8 cellular contexts compared by ENCODE assay signal in genomic region chr1:212062832-212063438, GRCh38. TPM values are rescaled to one million over a fixed set of nuclear protein-coding genes. Genes with fewer than 3 reads are reported as not detected.
A peak's percentile ranks its signal among the peaks of the same experiment; 100 is the strongest.
DNase-seq lines count a peak whose midpoint lies in the region; ATAC-seq, FAIRE-seq and TF ChIP-seq lines count a peak whose summit lies in the region.

No MANE protein-coding gene starts in this region.

- POLR2A ChIA-PET in Panc1 (lab: Charles Lee) (no interaction called here), H1 (lab: Charles Lee; ENCODE audit: partially characterized antibody) (no interaction called here)

- H3K4me1 ChIP-seq in Panc1 (ENCODE audit: control insufficient read depth, insufficient read depth, low read length) (no peaks in the 10 kb centered on the region), H1 (replicated peaks in 1 of 4; ENCODE audit: control insufficient read depth in 3 of 4, insufficient read depth in 4 of 4, low read length in 3 of 4) (no peaks in the 10 kb centered on the region), mucosa of descending colon (ENCODE audit: low read depth) (no peaks in the 10 kb centered on the region)

- H2BK15ac ChIP-seq in H1 (ENCODE audit: low read length), result no peak overlapping the region

- no peak overlapping the region for H2AK5ac ChIP-seq in H1 (ENCODE audit: low read depth, low read length)

- no peak for FAIRE-seq in H1 (lab: Jason Lieb, UNC)

- no peak overlapping the region for H4K5ac ChIP-seq in H1 (ENCODE audit: insufficient read length, low read depth, low read length)

- H3K4ac ChIP-seq in H1 (replicated peaks; ENCODE audit: insufficient read length, low read depth, low read length), result no peak overlapping the region

- DNase-seq in COLO829 (ENCODE audit: low spot score) (peak; percentile 45), HL-60 (ENCODE audit: low read depth in 1 of 2, low spot score in 1 of 2) (no peak), Panc1 (ENCODE audit: low read depth, low spot score) (no peak), H1 (ENCODE audit: low read depth in 1 of 2, low spot score in 2 of 2) (no peak), mucosa of descending colon (no peak)

- no peak overlapping the region for H3K4me2 ChIP-seq in H1 (ENCODE audit: insufficient read depth in 1 of 2, low read depth in 2 of 2, low read length in 2 of 2)

- no peak overlapping the region for H3K4me3 ChIP-seq in HL-60 (replicated peaks; ENCODE audit: insufficient read depth, low read length)
- H3K4me3 ChIP-seq in Panc1 (ENCODE audit: low read depth in 2 of 2, low read length in 2 of 2), result no peak overlapping the region
- H3K4me3 ChIP-seq in H1 (ENCODE audit: extremely low read depth in 1 of 4, insufficient read depth in 2 of 4, low read depth in 3 of 4, low read length in 4 of 4), result no peak overlapping the region
- no peak overlapping the region for H3K4me3 ChIP-seq in mucosa of descending colon

- no peak overlapping the region for H3K18ac ChIP-seq in H1 (ENCODE audit: extremely low read depth, low read length)

- intact Hi-C loops in Panc1 (cut with micrococcal nuclease; ENCODE audit: unreplicated experiment), result loop anchor here (2.0 to 5.0 kb wide), 2 partner anchors 306 to 394 kb away; no protein-coding TSS in a partner anchor
- intact Hi-C loops in mucosa of descending colon (cut with DNase I, micrococcal nuclease), result loop anchor here (10.0 kb wide), 3 partner anchors 252 to 392 kb away; no protein-coding TSS in a partner anchor

- no peak overlapping the region for H3K56ac ChIP-seq in H1 (replicated peaks; ENCODE audit: insufficient read length, low read depth, low read length)

- H2BK12ac ChIP-seq in H1 (ENCODE audit: low read depth, low read length), result no peak overlapping the region

- H3K36me3 ChIP-seq in Panc1 (ENCODE audit: control insufficient read depth, insufficient read depth, low read length) (peaks cover 18% of the 10 kb centered on the region; the same call in 1 of the 2 replicates), H1 (ENCODE audit: control insufficient read depth in 2 of 4, insufficient read depth in 4 of 4, low read length in 3 of 4) (peaks cover 4 to 40% (median 24%) of the 10 kb centered on the region in 4 experiments), mucosa of descending colon (ENCODE audit: low read depth) (no peaks in the 10 kb centered on the region)

- CTCF ChIA-PET in Panc1 (lab: Charles Lee) (interaction anchor here (0.6 to 1.5 kb wide), 3 partner anchors 313 to 393 kb away, joined by 3 to 6 read pairs (median 3); no protein-coding TSS in a partner anchor), H1 (lab: Charles Lee; ENCODE audit: partially characterized antibody) (interaction anchor here (0.6 to 3.7 kb wide), 40 partner anchors 8 to 426 kb away, joined by 3 to 33 read pairs (median 3); partner anchors contain the start of genes DTL and INTS7)

- H2BK120ac ChIP-seq in H1 (replicated peaks; ENCODE audit: low read depth, low read length), result no peak overlapping the region

- H3K79me1 ChIP-seq in H1 (ENCODE audit: low read depth, low read length), result no peaks in the 10 kb centered on the region

- no peak overlapping the region for H3K14ac ChIP-seq in H1 (ENCODE audit: insufficient read length)

- TF ChIP-seq CTCF in HL-60 (IDR thresholded peaks at IDR 0.05; ENCODE audit: insufficient read depth, low read length) (peak; percentile 18), Panc1 (IDR thresholded peaks at IDR 0.05) (peak; percentile 70; the same call in 1 of the 2 replicates), H1 (IDR thresholded peaks at IDR 0.05; ENCODE audit: control extremely low read depth in 1 of 3, insufficient read depth in 1 of 3, low read depth in 1 of 3, low read length in 3 of 3) (peak in 2 of 3 experiments; percentile 10 to 35; a peak in 2 of 4 replicates), mucosa of descending colon (IDR thresholded peaks at IDR 0.05) (peak; percentile 13)

- H3K27me3 ChIP-seq in HL-60 (ENCODE audit: insufficient read depth, poor library complexity, severe bottlenecking) (no peaks in the 10 kb centered on the region), Panc1 (ENCODE audit: control insufficient read depth, insufficient read depth, low read length) (no peaks in the 10 kb centered on the region), H1 (replicated peaks in 1 of 4; ENCODE audit: control insufficient read depth in 3 of 4, extremely low read depth in 1 of 4, insufficient read depth in 3 of 4, low read length in 3 of 4) (no peaks in the 10 kb centered on the region)

- BruUV-seq in Panc1 (replicated peaks; lab: Mats Ljungman, UMichigan), result no TSS peak

- peak; percentile 78; the same call in 1 of the 2 replicates for ATAC-seq in Panc1
- peak; percentile 59 for ATAC-seq in mucosa of descending colon
- ATAC-seq in HG02970 (IDR thresholded peaks at IDR 0.05; ENCODE audit: low FRiP score, unreplicated experiment), result no peak
- ATAC-seq in GM19035 (IDR thresholded peaks at IDR 0.05; ENCODE audit: unreplicated experiment), result no peak
- no peak for ATAC-seq in GM18519 (IDR thresholded peaks at IDR 0.05; ENCODE audit: low FRiP score, unreplicated experiment)

- no peak overlapping the region for H2BK20ac ChIP-seq in H1 (ENCODE audit: low read length)

- in situ Hi-C loops in Panc1 (cut with HindIII; ENCODE audit: low pct_unique_long_range_greater_than_20kb, low sequenced_read_pairs), result no loop called here

- H4K20me1 ChIP-seq in H1 (replicated peaks in 1 of 2; ENCODE audit: control insufficient read depth in 1 of 2, insufficient read depth in 2 of 2, low read length in 2 of 2), result peaks cover 0 to 1% of the 10 kb centered on the region in 2 experiments

- H3K23me2 ChIP-seq in H1 (ENCODE audit: low read depth, low read length), result no peaks in the 10 kb centered on the region

- H3K9ac ChIP-seq in H1 (replicated peaks in 1 of 4; ENCODE audit: extremely low read depth in 1 of 4, low read depth in 3 of 4, low read length in 3 of 4), result no peak overlapping the region

- 94% methylated on average over 5 of the region's 5 CpGs; no CpG with 5 or more reads in 1 of the 2 experiments for WGBS in H1 (ENCODE audit: extremely low coverage in 1 of 2, insufficient coverage in 1 of 2, insufficient read length in 1 of 2, insufficient replicate concordance in 2 of 2, low coverage in 1 of 2, low lambda C conversion rate in 2 of 2, missing lambda C conversion rate in 1 of 2), 2 experiments

- H3K79me2 ChIP-seq in H1 (ENCODE audit: control insufficient read depth in 1 of 2, insufficient read depth in 2 of 2, low read length in 2 of 2), result no peaks in the 10 kb centered on the region

- H2AFZ ChIP-seq in H1 (ENCODE audit: low read length), result no peak overlapping the region

- TF ChIP-seq POLR2A in H1 (IDR thresholded peaks at IDR 0.05; ENCODE audit: control extremely low read depth in 1 of 2, low read depth in 2 of 2, low read length in 2 of 2), result no peak

- no peak overlapping the region for H4K91ac ChIP-seq in H1 (replicated peaks; ENCODE audit: insufficient read length, low read length)

- no peak overlapping the region for H2BK5ac ChIP-seq in H1 (ENCODE audit: low read depth, low read length)

- no peak overlapping the region for H3K27ac ChIP-seq in HL-60 (replicated peaks)
- H3K27ac ChIP-seq in Panc1 (ENCODE audit: low read length), result no peak overlapping the region
- no peak overlapping the region for H3K27ac ChIP-seq in H1 (ENCODE audit: low read depth, low read length)

- TF ChIP-seq RAD21 in H1 (IDR thresholded peaks at IDR 0.05 in 1 of 2, conservative IDR thresholded peaks at IDR 0.05 in 1 of 2; ENCODE audit: low read depth in 2 of 2, low read length in 2 of 2), result peak; percentile 17 to 28; a peak in 3 of 4 replicates

- H3K9me3 ChIP-seq in Panc1 (ENCODE audit: control insufficient read depth, insufficient read depth, low read depth, low read length) (no peaks in the 10 kb centered on the region), H1 (ENCODE audit: insufficient read depth in 2 of 2, low read depth in 1 of 2, low read length in 1 of 2) (no peaks in the 10 kb centered on the region), mucosa of descending colon (no peaks in the 10 kb centered on the region)

- no peak for TF ChIP-seq EP300 in H1 (IDR thresholded peaks at IDR 0.05; ENCODE audit: borderline replicate concordance in 1 of 2, low read depth in 2 of 2, low read length in 2 of 2)

- no peak overlapping the region for H4K8ac ChIP-seq in H1 (ENCODE audit: extremely low read depth, insufficient read depth, low read length)

- no peak overlapping the region for H3K23ac ChIP-seq in H1 (ENCODE audit: insufficient read length)

TF ChIP-seq in H1, 55 proteins besides CTCF, POLR2A, EP300 and RAD21:
- no peak for TF ChIP-seq SUZ12 (IDR thresholded peaks at IDR 0.05; ENCODE audit: low read length)
- TF ChIP-seq MAX (IDR thresholded peaks at IDR 0.05), result no peak
- 0 out of 4 replicates have a peak, but pooled peaks of 1 of the 2 experiments have one; percentile 44 for TF ChIP-seq HDAC2 (IDR thresholded peaks at IDR 0.05; ENCODE audit: borderline replicate concordance in 1 of 2, low read depth in 2 of 2, low read length in 2 of 2)

RNA-seq across cellular contexts. Expression of gene DTL, which starts 27.4 kb away (rescaled TPM):
- total RNA-seq in Panc1 (2021; ENCODE audit: unreplicated experiment), result 26.7 TPM
- polyA plus RNA-seq in Panc1 (2012; ENCODE audit: insufficient read length), result 7.8 TPM
- total RNA-seq in H1 (2021; fragmentation: NEBNext Ultra II Directional; extraction: Animal tissue kit (Norgen Biotek cat#: 25700)), result 46.9 and 48.7 TPM in 2 replicates
- polyA plus RNA-seq in H1 (2011; rRNA removed), result 31.0 and 36.0 TPM in 2 replicates
- 33.3 TPM for polyA plus RNA-seq in H1 (2011; cell fraction: cytosol; rRNA removed)
- 40.3 TPM for polyA plus RNA-seq in H1 (2011; cell fraction: nucleus; rRNA removed)
- polyA plus RNA-seq in H1 (2012, experiment 1 of 2), result 39.7 to 62.7 TPM (median 47.9 TPM) in 4 replicates
- polyA plus RNA-seq in H1 (2012, experiment 2 of 2), result 5.7 TPM
- polyA plus RNA-seq in H1 (2013, experiment 1 of 2), result 47.7 TPM
- polyA plus RNA-seq in H1 (2013, experiment 2 of 2), result 49.6 TPM
- 116 and 130 TPM in 2 replicates for polyA minus RNA-seq in H1 (2011; rRNA and poly(A)+ RNA removed)
- 34.9 TPM for polyA minus RNA-seq in H1 (2011; cell fraction: cytosol; rRNA and poly(A)+ RNA removed)
- polyA minus RNA-seq in H1 (2011; cell fraction: nucleus; rRNA and poly(A)+ RNA removed), result 50.5 TPM
- 10 to 100 TPM in 1 of 3 donors, 1 to 10 TPM in 2; 1.4 to 12.0 (median 3.2) TPM for total RNA-seq in mucosa of descending colon

RNA-seq across cellular contexts. Expression of gene INTS7, which starts 27.6 kb away (rescaled TPM):
- 35.5 TPM for total RNA-seq in Panc1 (2021; ENCODE audit: unreplicated experiment)
- 13.9 TPM for polyA plus RNA-seq in Panc1 (2012; ENCODE audit: insufficient read length)
- total RNA-seq in H1 (2021; fragmentation: NEBNext Ultra II Directional; extraction: Animal tissue kit (Norgen Biotek cat#: 25700)), result 22.4 and 24.3 TPM in 2 replicates
- polyA plus RNA-seq in H1 (2011; rRNA removed), result 8.9 and 15.2 TPM in 2 replicates
- 14.4 TPM for polyA plus RNA-seq in H1 (2011; cell fraction: cytosol; rRNA removed)
- 13.6 TPM for polyA plus RNA-seq in H1 (2011; cell fraction: nucleus; rRNA removed)
- polyA plus RNA-seq in H1 (2012, experiment 1 of 2), result 11.2 to 16.8 TPM (median 15.6 TPM) in 4 replicates
- polyA plus RNA-seq in H1 (2012, experiment 2 of 2), result 0.94 TPM
- 12.0 TPM for polyA plus RNA-seq in H1 (2013, experiment 1 of 2)
- 12.1 TPM for polyA plus RNA-seq in H1 (2013, experiment 2 of 2)
- 68.0 and 80.9 TPM in 2 replicates for polyA minus RNA-seq in H1 (2011; rRNA and poly(A)+ RNA removed)
- 14.3 TPM for polyA minus RNA-seq in H1 (2011; cell fraction: cytosol; rRNA and poly(A)+ RNA removed)
- 49.4 TPM for polyA minus RNA-seq in H1 (2011; cell fraction: nucleus; rRNA and poly(A)+ RNA removed)
- total RNA-seq in mucosa of descending colon, result 10 to 100 TPM; 13.3 to 16.0 (median 13.3) TPM

Comparison
In these comparisons a context has a peak if more than half of its experiments do, and no peak if none do; other contexts are left out.
1. CTCF ChIP-seq: peak in every context shown above with its lines; median percentile 70 in Panc1; 22 in H1; 18 in HL-60; 13 in mucosa of descending colon.
2. ATAC-seq: peak in Panc1 (single experiment) and mucosa of descending colon (single experiment); none in HG02970 (single experiment), GM19035 (single experiment) and GM18519 (single experiment).